ENCODE assay signal across 8 cellular contexts in the genomic region with DNA sequence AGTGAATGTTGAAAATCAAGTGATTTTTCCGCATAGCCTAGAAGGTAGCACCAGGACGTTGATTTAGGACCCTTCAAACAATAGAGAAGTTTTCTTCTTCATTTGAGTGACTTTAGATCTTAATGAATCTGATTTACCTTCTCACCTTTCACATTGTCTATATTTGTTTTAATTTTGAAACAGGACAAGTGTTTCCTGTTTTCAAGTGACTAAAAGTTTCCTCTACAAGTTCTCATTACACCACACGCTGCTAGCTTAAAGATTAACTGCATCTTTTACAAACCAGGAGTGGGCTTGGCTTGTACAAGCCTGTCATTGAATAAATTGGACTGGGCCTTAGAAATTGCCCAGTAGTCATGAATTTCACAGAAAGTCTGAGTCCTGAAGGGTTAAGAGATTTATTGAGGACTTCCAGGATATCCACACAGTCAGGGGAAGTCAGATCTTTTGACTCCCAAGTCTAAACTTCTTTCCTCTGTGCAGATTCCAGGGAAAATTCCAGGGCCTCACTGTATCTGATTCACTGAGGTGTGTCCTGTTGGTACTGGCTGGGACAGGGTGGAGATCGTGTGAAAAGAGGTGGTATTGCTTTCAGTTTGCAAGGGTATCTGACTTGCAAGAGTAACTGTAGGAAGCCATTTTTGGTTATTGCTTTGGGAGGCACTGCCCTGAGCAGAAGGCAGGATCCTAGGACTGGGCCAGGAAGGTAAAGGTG. TPM values are rescaled to one million over a fixed set of nuclear protein-coding genes. Genes with fewer than 3 reads are reported as not detected.
A peak's percentile ranks its signal among the peaks of the same experiment; 100 is the strongest.
DNase-seq lines count a peak whose midpoint lies in the region; ATAC-seq and TF ChIP-seq lines count a peak whose summit lies in the region.

No MANE protein-coding gene starts in this region.

- TF ChIP-seq CTCF in GM13977 (IDR thresholded peaks at IDR 0.05; ENCODE audit: extremely low read depth, insufficient read depth, missing control alignments) (no peak), hepatocyte (IDR thresholded peaks at IDR 0.05; ENCODE audit: poor library complexity) (no peak)

- H3K36me3 ChIP-seq in hepatocyte (replicated peaks; ENCODE audit: insufficient read depth, low read depth), result no peaks in the 10 kb centered on the region

- H3K9me2 ChIP-seq in hepatocyte (replicated peaks; ENCODE audit: insufficient read depth), result no peaks in the 10 kb centered on the region

- peaks cover 26% of the 10 kb centered on the region for H3K27me3 ChIP-seq in hepatocyte

- peak overlapping the region; percentile 64 for H3K27ac ChIP-seq in hepatocyte

- H3K4me1 ChIP-seq in hepatocyte (ENCODE audit: insufficient read depth), result peaks cover 25% of the 10 kb centered on the region

- in situ Hi-C loops in GM13977 (cut with MboI; ENCODE audit: low pct_unique_long_range_greater_than_20kb, low sequenced_read_pairs, unreplicated experiment), result no loop called here

- no peak overlapping the region for H2AFZ ChIP-seq in hepatocyte

- peak; percentile 47 for ATAC-seq in GM21390 (IDR thresholded peaks at IDR 0.05; ENCODE audit: unreplicated experiment)
- ATAC-seq in HG03469 (IDR thresholded peaks at IDR 0.05; ENCODE audit: unreplicated experiment), result peak; percentile 34
- ATAC-seq in Right ventricle myocardium inferior, result no peak

- H3K4me2 ChIP-seq in hepatocyte, result peak overlapping the region; percentile 23

- peak; percentile 47 for DNase-seq in GM13977 (ENCODE audit: low spot score)
- peak; percentile 55 for DNase-seq in hepatocyte (ENCODE audit: low spot score)
- DNase-seq in stimulated activated CD4-positive, alpha-beta T cell treated with anti-CD3 and anti-CD28 coated beads, Interleukin-12 subunit alpha, Interleukin-12 subunit beta, amount 100 ng/mL, for 4 hours, result no peak
- no peak for DNase-seq in NCI-H2171 (lab: John Stamatoyannopoulos, UW)
- DNase-seq in HuH-7.5 (ENCODE audit: low spot score), result no peak
- no peak for DNase-seq in Right ventricle myocardium inferior (ENCODE audit: missing footprints)

- 68% methylated on average over 4 of the region's 4 CpGs for WGBS in hepatocyte (ENCODE audit: low lambda C conversion rate, missing lambda C conversion rate)

- intact Hi-C loops in Right ventricle myocardium inferior (cut with DNase I), result loop anchor here (10.0 kb wide), 1 partner anchor 137 kb away; no protein-coding TSS in a partner anchor

- no peaks in the 10 kb centered on the region for H3K79me2 ChIP-seq in hepatocyte

- H3K9me3 ChIP-seq in hepatocyte (ENCODE audit: low read depth), result no peaks in the 10 kb centered on the region

- no peaks in the 10 kb centered on the region for H4K20me1 ChIP-seq in hepatocyte (ENCODE audit: insufficient read depth, poor library complexity, severe bottlenecking)

- H3K4me3 ChIP-seq in hepatocyte, result no peak overlapping the region

RNA-seq across cellular contexts. Expression of gene SGPP2, which starts 3.4 kb away (rescaled TPM):
- total RNA-seq in hepatocyte (1.8 and 2.4 TPM in 2 replicates), Right ventricle myocardium inferior (19.0 TPM)
- 0.71 and 1.4 TPM in 2 replicates for polyA plus RNA-seq in hepatocyte

Comparison
In these comparisons a context has a peak if more than half of its experiments do, and no peak if none do; other contexts are left out.
1. DNase-seq: peak in GM13977 (single experiment) and hepatocyte (single experiment); none in stimulated activated CD4-positive, alpha-beta T cell treated with anti-CD3 and anti-CD28 coated beads, Interleukin-12 subunit alpha, Interleukin-12 subunit beta, amount 100 ng/mL, for 4 hours (single experiment), NCI-H2171 (single experiment), HuH-7.5 (single experiment) and Right ventricle myocardium inferior (single experiment).